In the genomic region with DNA sequence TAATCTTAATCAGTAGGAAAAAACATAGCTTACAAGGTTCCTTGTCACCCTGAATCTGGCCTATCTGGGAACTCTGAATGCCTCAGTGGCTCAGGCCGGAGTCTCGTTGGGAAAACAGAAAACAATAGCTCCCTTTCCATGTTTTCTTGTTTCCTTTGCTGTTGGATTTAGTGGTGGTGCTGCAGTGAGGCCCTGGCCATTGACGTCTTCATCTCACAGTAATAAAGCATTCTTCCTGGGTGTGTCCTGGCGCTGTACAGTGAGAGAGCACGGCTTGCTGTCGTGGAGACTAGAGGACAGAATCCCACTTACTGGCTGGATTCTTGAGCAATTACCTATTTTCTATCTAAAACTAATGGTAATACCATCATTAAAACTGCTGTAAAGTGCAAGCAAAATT, we compare ENCODE assay signal across 10 cellular contexts. TPM values are rescaled to one million over a fixed set of nuclear protein-coding genes. Genes with fewer than 3 reads are reported as not detected.
DNase-seq lines count a peak whose midpoint lies in the region; ATAC-seq lines count a peak whose summit lies in the region.
"Had no signal": no experiment of that assay in that cellular context is flagged by ENCODE, and none has a peak within 500 bp of the region (broad histone marks: within the 10 kb centered on the region; RNA-seq: fewer than 3 reads in every experiment).

No MANE protein-coding gene starts in this region.

- H3K27ac ChIP-seq in effector memory CD4-positive, alpha-beta T cell (ENCODE audit: insufficient read depth, low read length, poor library complexity, severe bottlenecking), result peak overlapping the region; percentile 93

- H3K9me3 ChIP-seq in effector memory CD4-positive, alpha-beta T cell (ENCODE audit: control insufficient read depth, low read length), result no peaks in the 10 kb centered on the region

- ATAC-seq in activated T-cell treated with anti-CD3 and anti-CD28 coated beads, Interleukin-2, amount 50 U/mL, for 72 hours (replicated peaks in 1 of 2), result no peak
- ATAC-seq in stimulated activated effector memory CD8-positive, alpha-beta T cell treated with anti-CD3 and anti-CD28 coated beads, Interleukin-12 subunit alpha, Interleukin-12 subunit beta, amount 100 ng/mL, for 72 hours, result no peak
- ATAC-seq in GM21529 (IDR thresholded peaks at IDR 0.05; ENCODE audit: unreplicated experiment), result no peak

- H3K27me3 ChIP-seq in effector memory CD4-positive, alpha-beta T cell (replicated peaks; ENCODE audit: control insufficient read depth, insufficient read depth, low read length, poor library complexity, severe bottlenecking), result no peaks in the 10 kb centered on the region

- peaks cover 14 to 18% of the 10 kb centered on the region in 2 donors for H3K36me3 Mint-ChIP-seq in activated T-cell treated with anti-CD3 and anti-CD28 coated beads, Interleukin-2, amount 50 U/mL, for 72 hours (ENCODE audit: insufficient read depth in 2 of 2)
- peaks cover 26% of the 10 kb centered on the region for H3K36me3 Mint-ChIP-seq in stimulated activated effector memory CD8-positive, alpha-beta T cell treated with anti-CD3 and anti-CD28 coated beads, Interleukin-12 subunit alpha, Interleukin-12 subunit beta, amount 100 ng/mL, for 72 hours

- H3K27me3 Mint-ChIP-seq in activated T-cell treated with anti-CD3 and anti-CD28 coated beads, Interleukin-2, amount 50 U/mL, for 72 hours (ENCODE audit: low read depth), result no peaks in the 10 kb centered on the region

- no peak for DNase-seq in activated T-cell treated with anti-CD3 and anti-CD28 coated beads, Interleukin-2, amount 50 U/mL, for 72 hours
- no peak for DNase-seq in activated T-cell treated with anti-CD3 and anti-CD28 coated beads, Interleukin-2, amount 50 U/mL, for 48 hours
- DNase-seq in SW480 (ENCODE audit: low spot score), result peak; percentile 36
- no peak for DNase-seq in effector memory CD4-positive, alpha-beta T cell
- no peak for DNase-seq in stimulated activated effector memory CD8-positive, alpha-beta T cell treated with anti-CD3 and anti-CD28 coated beads, Interleukin-12 subunit alpha, Interleukin-12 subunit beta, amount 100 ng/mL, for 72 hours (ENCODE audit: low spot score in 2 of 2)
- DNase-seq in retina, result no peak
- no peak for DNase-seq in NCI-H187 treated with DMSO at 0.1 percent for 48 hours (lab: John Stamatoyannopoulos, UW)
- DNase-seq: foreskin melanocyte, NCI-H1930 had no signal

- peak overlapping the region; percentile 97 to 99 for H3K4me3 Mint-ChIP-seq in activated T-cell treated with anti-CD3 and anti-CD28 coated beads, Interleukin-2, amount 50 U/mL, for 72 hours
- H3K4me3 Mint-ChIP-seq in stimulated activated effector memory CD8-positive, alpha-beta T cell treated with anti-CD3 and anti-CD28 coated beads, Interleukin-12 subunit alpha, Interleukin-12 subunit beta, amount 100 ng/mL, for 72 hours, result peak overlapping the region; percentile 97

- H3K36me3 ChIP-seq in effector memory CD4-positive, alpha-beta T cell (ENCODE audit: control insufficient read depth, insufficient read depth, low read length), result peaks cover 26% of the 10 kb centered on the region

- peaks cover 62% of the 10 kb centered on the region for H3K4me1 Mint-ChIP-seq in activated T-cell treated with anti-CD3 and anti-CD28 coated beads, Interleukin-2, amount 50 U/mL, for 72 hours (ENCODE audit: low read depth)
- peaks cover 49% of the 10 kb centered on the region for H3K4me1 Mint-ChIP-seq in stimulated activated effector memory CD8-positive, alpha-beta T cell treated with anti-CD3 and anti-CD28 coated beads, Interleukin-12 subunit alpha, Interleukin-12 subunit beta, amount 100 ng/mL, for 72 hours

- peak overlapping the region; percentile 69 for H3K27ac Mint-ChIP-seq in activated T-cell treated with anti-CD3 and anti-CD28 coated beads, Interleukin-2, amount 50 U/mL, for 72 hours
- peak overlapping the region; percentile 98 for H3K27ac Mint-ChIP-seq in stimulated activated effector memory CD8-positive, alpha-beta T cell treated with anti-CD3 and anti-CD28 coated beads, Interleukin-12 subunit alpha, Interleukin-12 subunit beta, amount 100 ng/mL, for 72 hours

- H3K9me3 Mint-ChIP-seq in activated T-cell treated with anti-CD3 and anti-CD28 coated beads, Interleukin-2, amount 50 U/mL, for 72 hours, result no peaks in the 10 kb centered on the region
- no peaks in the 10 kb centered on the region for H3K9me3 Mint-ChIP-seq in stimulated activated effector memory CD8-positive, alpha-beta T cell treated with anti-CD3 and anti-CD28 coated beads, Interleukin-12 subunit alpha, Interleukin-12 subunit beta, amount 100 ng/mL, for 72 hours

- peaks cover 32% of the 10 kb centered on the region for H3K4me1 ChIP-seq in effector memory CD4-positive, alpha-beta T cell (ENCODE audit: control insufficient read depth, insufficient read depth, low read length, poor library complexity, severe bottlenecking)

- peak overlapping the region; percentile 99 for H3K4me3 ChIP-seq in effector memory CD4-positive, alpha-beta T cell (ENCODE audit: insufficient read depth, low read depth, low read length, poor library complexity, severe bottlenecking)

RNA-seq across cellular contexts. Expression of a gene that starts 1.3 kb away (rescaled TPM):
- total RNA-seq in activated T-cell treated with anti-CD3 and anti-CD28 coated beads, Interleukin-2, amount 50 U/mL, for 72 hours, result 100 to 1,000 TPM; 253 to 291 TPM
